6 cellular contexts compared by ENCODE assay signal in genomic region chrX:47644557-47645091, GRCh38. TPM values are rescaled to one million over a fixed set of nuclear protein-coding genes. Genes with fewer than 3 reads are reported as not detected.
A peak's percentile ranks its signal among the peaks of the same experiment; 100 is the strongest.
DNase-seq lines count a peak whose midpoint lies in the region; ATAC-seq and TF ChIP-seq lines count a peak whose summit lies in the region.

No MANE protein-coding gene starts in this region.

- CTCF ChIA-PET in Panc1 (lab: Charles Lee), result no interaction called here

- in situ Hi-C loops in Panc1 (cut with HindIII; ENCODE audit: low pct_unique_long_range_greater_than_20kb, low sequenced_read_pairs), result no loop called here

- no peak overlapping the region for H3K4me3 ChIP-seq in Panc1 (ENCODE audit: low read depth in 2 of 2, low read length in 2 of 2)
- H3K4me3 ChIP-seq in right atrium auricular region, result no peak overlapping the region

- intact Hi-C loops in Panc1 (cut with micrococcal nuclease; ENCODE audit: unreplicated experiment), result no loop called here

- peak; percentile 45 for TF ChIP-seq CTCF in Panc1 (IDR thresholded peaks at IDR 0.05)
- peak; percentile 18 to 55 for TF ChIP-seq CTCF in right atrium auricular region (IDR thresholded peaks at IDR 0.05)

- no TSS peak for BruUV-seq in Panc1 (replicated peaks; lab: Mats Ljungman, UMichigan)

- H3K4me1 ChIP-seq in Panc1 (ENCODE audit: control insufficient read depth, insufficient read depth, low read length), result 0 out of 2 replicates have a peak, but pooled peaks cover 5% of the 10 kb centered on the region
- no peaks in the 10 kb centered on the region for H3K4me1 ChIP-seq in right atrium auricular region

- peak; percentile 24 for DNase-seq in EL
- DNase-seq in Panc1 (ENCODE audit: low read depth, low spot score), result no peak
- DNase-seq in right atrium auricular region (ENCODE audit: low spot score), result no peak

- H3K36me3 ChIP-seq in Panc1 (ENCODE audit: control insufficient read depth, insufficient read depth, low read length) (peaks cover 4% of the 10 kb centered on the region), right atrium auricular region (no peaks in the 10 kb centered on the region)

- H3K27ac ChIP-seq in Panc1 (ENCODE audit: low read length), result no peak overlapping the region
- H3K27ac ChIP-seq in right atrium auricular region, result peak overlapping the region; percentile 7 to 28

- POLR2A ChIA-PET in Panc1 (lab: Charles Lee), result no interaction called here

- H3K9me3 ChIP-seq in Panc1 (ENCODE audit: control insufficient read depth, insufficient read depth, low read depth, low read length), result no peaks in the 10 kb centered on the region
- H3K9me3 ChIP-seq in right atrium auricular region, result peaks cover 0 to 4% of the 10 kb centered on the region in 2 donors

- ATAC-seq in Panc1, result peak; percentile 81
- no peak for ATAC-seq in GM21390 (IDR thresholded peaks at IDR 0.05; ENCODE audit: unreplicated experiment)
- no peak for ATAC-seq in HG02588 (IDR thresholded peaks at IDR 0.05; ENCODE audit: unreplicated experiment)
- ATAC-seq in GM19328 (IDR thresholded peaks at IDR 0.05; ENCODE audit: unreplicated experiment), result no peak

- H3K27me3 ChIP-seq in Panc1 (ENCODE audit: control insufficient read depth, insufficient read depth, low read length) (no peaks in the 10 kb centered on the region), right atrium auricular region (no peaks in the 10 kb centered on the region)

RNA-seq across cellular contexts. Expression of gene ELK1, which starts 5.7 kb away (rescaled TPM):
- total RNA-seq in Panc1 (2021; ENCODE audit: unreplicated experiment) (64.6 TPM), right atrium auricular region (10 to 100 TPM; 21.9 to 28.9 TPM)
- 48.1 TPM for polyA plus RNA-seq in Panc1 (2012; ENCODE audit: insufficient read length)

RNA-seq across cellular contexts. Expression of gene UXT, which starts 14.4 kb away (rescaled TPM):
- total RNA-seq in Panc1 (2021; ENCODE audit: unreplicated experiment), result 129 TPM
- 138 TPM for polyA plus RNA-seq in Panc1 (2012; ENCODE audit: insufficient read length)
- 100 to 1,000 TPM; 108 to 158 TPM for total RNA-seq in right atrium auricular region

RNA-seq across cellular contexts. Expression of gene CFP, which starts 14.9 kb away (rescaled TPM):
- 0.59 TPM for total RNA-seq in Panc1 (2021; ENCODE audit: unreplicated experiment)
- polyA plus RNA-seq in Panc1 (2012; ENCODE audit: insufficient read length), result 0.94 TPM
- total RNA-seq in right atrium auricular region, result 1 to 10 TPM; 2.2 to 6.3 TPM

RNA-seq across cellular contexts. Expression of gene SYN1, which starts 25.0 kb away (rescaled TPM):
- 1.0 TPM for total RNA-seq in Panc1 (2021; ENCODE audit: unreplicated experiment)
- 1.4 TPM for polyA plus RNA-seq in Panc1 (2012; ENCODE audit: insufficient read length)
- total RNA-seq in right atrium auricular region, result 1 to 10 TPM; 6.4 to 7.0 TPM
